In genomic region chr14:69612759-69613145, GRCh38 we compare ENCODE assay signal across 8 cellular contexts. TPM values are rescaled to one million over a fixed set of nuclear protein-coding genes. Genes with fewer than 3 reads are reported as not detected.
DNase-seq lines count a peak whose midpoint lies in the region; ATAC-seq and TF ChIP-seq lines count a peak whose summit lies in the region.

No MANE protein-coding gene starts in this region.

- peak overlapping the region; percentile 99 for H3K4me2 ChIP-seq in HCT116 (ENCODE audit: low read length)

- peak; percentile 27; the same call in 1 of the 2 replicates for TF ChIP-seq RAD21 in HCT116 (IDR thresholded peaks at IDR 0.05; ENCODE audit: low read depth)

- H4K20me1 ChIP-seq in HCT116 (ENCODE audit: insufficient read depth), result no peaks in the 10 kb centered on the region

- H3K9me2 ChIP-seq in HCT116 (ENCODE audit: insufficient read depth), result no peaks in the 10 kb centered on the region

- H3K27me3 ChIP-seq in ACC112 (ENCODE audit: insufficient read depth, low read length) (no peaks in the 10 kb centered on the region), HCT116 (ENCODE audit: insufficient read depth, low read length) (no peaks in the 10 kb centered on the region), thyroid gland (no peaks in the 10 kb centered on the region)

- POLR2A ChIA-PET in HCT116 (lab: Charles Lee), result no interaction called here
- POLR2A ChIA-PET in activated naive CD8-positive, alpha-beta T cell treated with anti-CD3 and anti-CD28 coated beads, Interleukin-2, amount 10 ng/mL, durations not matched to agents 7 days and 5 days (lab: Charles Lee), result interaction anchor here (1.1 to 2.8 kb wide), 6 partner anchors 14 to 154 kb away, joined by 3 to 25 read pairs (median 8); partner anchors contain the start of gene SRSF5

- ATAC-seq in HCT116 (no peak), GM19035 (IDR thresholded peaks at IDR 0.05; ENCODE audit: unreplicated experiment) (no peak), HG02623 (IDR thresholded peaks at IDR 0.05; ENCODE audit: unreplicated experiment) (no peak)
- ATAC-seq in activated naive CD8-positive, alpha-beta T cell treated with anti-CD3 and anti-CD28 coated beads, Interleukin-2, amount 10 ng/mL, durations not matched to agents 7 days and 5 days (ENCODE audit: low read depth), result no peak

- H3K9me3 Mint-ChIP-seq in activated naive CD8-positive, alpha-beta T cell treated with anti-CD3 and anti-CD28 coated beads, Interleukin-2, amount 10 ng/mL, durations not matched to agents 7 days and 5 days, result no peaks in the 10 kb centered on the region

- H3K27ac Mint-ChIP-seq in activated naive CD8-positive, alpha-beta T cell treated with anti-CD3 and anti-CD28 coated beads, Interleukin-2, amount 10 ng/mL, durations not matched to agents 7 days and 5 days, result peak overlapping the region; percentile 98

- CTCF ChIA-PET in HCT116 (lab: Charles Lee), result no interaction called here

- BruUV-seq in HCT116 (replicated peaks; lab: Mats Ljungman, UMichigan), result TSS peak; percentile 50

- 10 to 18% methylated on average over 2 of the region's 2 CpGs for WGBS in thyroid gland, 2 donors

- H3K4me3 ChIP-seq in ACC112 (ENCODE audit: low read depth, low read length) (peak overlapping the region; percentile 88), HCT116 (replicated peaks in 1 of 2; ENCODE audit: low read depth in 1 of 2, low read length in 2 of 2) (peak overlapping the region; percentile 66 to 79), thyroid gland (replicated peaks in 1 of 3) (peak overlapping the region in 2 of 3 donors; percentile 18 to 69)

- H3K4me1 Mint-ChIP-seq in activated naive CD8-positive, alpha-beta T cell treated with anti-CD3 and anti-CD28 coated beads, Interleukin-2, amount 10 ng/mL, durations not matched to agents 7 days and 5 days, result peaks cover 61% of the 10 kb centered on the region

- H3K27me3 Mint-ChIP-seq in activated naive CD8-positive, alpha-beta T cell treated with anti-CD3 and anti-CD28 coated beads, Interleukin-2, amount 10 ng/mL, durations not matched to agents 7 days and 5 days, result no peaks in the 10 kb centered on the region

- TF ChIP-seq POLR2A in HCT116 (IDR thresholded peaks at IDR 0.05; ENCODE audit: borderline replicate concordance, extremely low read depth, insufficient read depth, insufficient read length) (no peak), thyroid gland (IDR thresholded peaks at IDR 0.05) (no peak)

- H3K9me3 ChIP-seq in HCT116 (ENCODE audit: control insufficient read depth in 1 of 2, insufficient read depth in 1 of 2, low read depth in 1 of 2, low read length in 2 of 2), result no peaks in the 10 kb centered on the region
- H3K9me3 ChIP-seq in thyroid gland, result no peaks in the 10 kb centered on the region

- H2AFZ ChIP-seq in ACC112 (ENCODE audit: low read length, unreplicated experiment) (no peak overlapping the region), HCT116 (ENCODE audit: low read depth, low read length, poor library complexity, severe bottlenecking) (no peak overlapping the region)

- H3K4me1 ChIP-seq in ACC112 (ENCODE audit: control insufficient read depth, insufficient read depth, low read length, unreplicated experiment) (peaks cover 42% of the 10 kb centered on the region), HCT116 (ENCODE audit: control insufficient read depth in 1 of 2, insufficient read depth in 2 of 2, low read length in 2 of 2) (peaks cover 10 to 22% of the 10 kb centered on the region in 2 experiments), thyroid gland (peaks cover 59 to 60% of the 10 kb centered on the region in 2 donors)

- DNase-seq in HCT116 (ENCODE audit: low read depth, low spot score) (peak; percentile 7), left kidney (ENCODE audit: low read depth, low spot score) (peak; percentile 30), thyroid gland (no peak), SK-N-DZ (ENCODE audit: low spot score) (no peak)
- no peak for DNase-seq in activated naive CD8-positive, alpha-beta T cell treated with anti-CD3 and anti-CD28 coated beads, Interleukin-2, amount 10 ng/mL, durations not matched to agents 7 days and 5 days

- H3K79me2 ChIP-seq in ACC112 (ENCODE audit: control insufficient read depth, insufficient read depth, low read length, unreplicated experiment) (peaks cover 50% of the 10 kb centered on the region), HCT116 (ENCODE audit: insufficient read depth, low read length) (no peaks in the 10 kb centered on the region; the same call in 1 of the 2 replicates)

- peak overlapping the region; percentile 69 for H3K9ac ChIP-seq in HCT116 (ENCODE audit: low read length)

- TF ChIP-seq CTCF in HCT116 (IDR thresholded peaks at IDR 0.05 in 2 of 3, conservative IDR thresholded peaks at IDR 0.05 in 1 of 3; ENCODE audit: borderline replicate concordance in 1 of 3, insufficient read depth in 1 of 3, low read depth in 2 of 3, low read length in 2 of 3), result peak; percentile 4 to 22 (median 19); a peak in 2 of 6 replicates
- peak in 2 of 6 experiments; percentile 18 to 20 for TF ChIP-seq CTCF in thyroid gland (IDR thresholded peaks at IDR 0.05)

- peaks cover 7% of the 10 kb centered on the region for H3K36me3 Mint-ChIP-seq in activated naive CD8-positive, alpha-beta T cell treated with anti-CD3 and anti-CD28 coated beads, Interleukin-2, amount 10 ng/mL, durations not matched to agents 7 days and 5 days

- H3K4me3 Mint-ChIP-seq in activated naive CD8-positive, alpha-beta T cell treated with anti-CD3 and anti-CD28 coated beads, Interleukin-2, amount 10 ng/mL, durations not matched to agents 7 days and 5 days, result peak overlapping the region; percentile 100

- intact Hi-C loops in HCT116 (cut with micrococcal nuclease) (no loop called here), thyroid gland (cut with DNase I) (no loop called here)

- RAD21 ChIA-PET in HCT116 (lab: Charles Lee; ENCODE audit: low non-redundant PET in 1 of 2, low total read pairs in 2 of 2, uncharacterized antibody in 2 of 2, unreplicated experiment in 2 of 2), result no interaction called here

- H3K27ac ChIP-seq in ACC112 (ENCODE audit: low read depth, low read length) (peak overlapping the region; percentile 84), HCT116 (ENCODE audit: low read depth, low read length) (0 out of 2 replicates have a peak overlapping the region, but pooled peaks have one; percentile 46), thyroid gland (peak overlapping the region; percentile 76 to 96 (median 82))

- H3K36me3 ChIP-seq in ACC112 (ENCODE audit: insufficient read depth, low read length) (no peaks in the 10 kb centered on the region), HCT116 (ENCODE audit: control insufficient read depth in 1 of 2, insufficient read depth in 2 of 2, low read length in 2 of 2) (no peaks in the 10 kb centered on the region), thyroid gland (no peaks in the 10 kb centered on the region)

TF ChIP-seq in HCT116, 20 proteins besides CTCF, POLR2A, EP300 and RAD21:
- TF ChIP-seq JUND (IDR thresholded peaks at IDR 0.05), result no peak
- TF ChIP-seq CEBPB (IDR thresholded peaks at IDR 0.05; ENCODE audit: low read depth), result no peak
- TF ChIP-seq, protein P1, sequence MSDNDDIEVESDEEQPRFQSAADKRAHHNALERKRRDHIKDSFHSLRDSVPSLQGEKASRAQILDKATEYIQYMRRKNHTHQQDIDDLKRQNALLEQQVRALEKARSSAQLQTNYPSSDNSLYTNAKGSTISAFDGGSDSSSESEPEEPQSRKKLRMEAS (IDR thresholded peaks at IDR 0.05), result peak; percentile 69

RNA-seq across cellular contexts. Expression of gene SUSD6, which starts 1.4 kb away (rescaled TPM):
- total RNA-seq in HCT116 (2021; ENCODE audit: unreplicated experiment) (6.4 TPM), thyroid gland (10 to 100 TPM; 37.5 to 70.4 (median 44.5) TPM)
- polyA plus RNA-seq in HCT116 (2012), result 3.1 and 3.6 TPM in 2 replicates
- 10 to 100 TPM; 42.9 to 44.5 TPM for total RNA-seq in activated naive CD8-positive, alpha-beta T cell treated with anti-CD3 and anti-CD28 coated beads, Interleukin-2, amount 10 ng/mL, durations not matched to agents 7 days and 5 days
- 1.9 and 2.3 TPM in 2 replicates for polyA plus RNA-seq in SK-N-DZ (2014; cell fraction: cytosol; rRNA removed)
- 1.8 and 6.1 TPM in 2 replicates for polyA plus RNA-seq in SK-N-DZ (2014; cell fraction: nucleus; rRNA removed)

RNA-seq across cellular contexts. Expression of gene CCDC177, which starts 38.1 kb away (rescaled TPM):
- total RNA-seq in HCT116 (2021; ENCODE audit: unreplicated experiment) (not detected), thyroid gland (not detected)
- not detected in 2 replicates for polyA plus RNA-seq in HCT116 (2012)
- total RNA-seq in activated naive CD8-positive, alpha-beta T cell treated with anti-CD3 and anti-CD28 coated beads, Interleukin-2, amount 10 ng/mL, durations not matched to agents 7 days and 5 days, result not detected
- polyA plus RNA-seq in SK-N-DZ (2014; cell fraction: cytosol; rRNA removed), result 5.1 and 7.3 TPM in 2 replicates
- 4.1 and 4.8 TPM in 2 replicates for polyA plus RNA-seq in SK-N-DZ (2014; cell fraction: nucleus; rRNA removed)

Comparison
In these comparisons a context has a peak if more than half of its experiments do, and no peak if none do; other contexts are left out.
1. DNase-seq: peak in HCT116 (single experiment) and left kidney (single experiment); none in activated naive CD8-positive, alpha-beta T cell treated with anti-CD3 and anti-CD28 coated beads, Interleukin-2, amount 10 ng/mL, durations not matched to agents 7 days and 5 days (single experiment), thyroid gland (0 of 2) and SK-N-DZ (single experiment).
2. Peak in every context shown above with its lines, with median percentiles within 50 percentile points of each other: H3K27ac ChIP-seq and H3K4me3 ChIP-seq.